In the genomic region with DNA sequence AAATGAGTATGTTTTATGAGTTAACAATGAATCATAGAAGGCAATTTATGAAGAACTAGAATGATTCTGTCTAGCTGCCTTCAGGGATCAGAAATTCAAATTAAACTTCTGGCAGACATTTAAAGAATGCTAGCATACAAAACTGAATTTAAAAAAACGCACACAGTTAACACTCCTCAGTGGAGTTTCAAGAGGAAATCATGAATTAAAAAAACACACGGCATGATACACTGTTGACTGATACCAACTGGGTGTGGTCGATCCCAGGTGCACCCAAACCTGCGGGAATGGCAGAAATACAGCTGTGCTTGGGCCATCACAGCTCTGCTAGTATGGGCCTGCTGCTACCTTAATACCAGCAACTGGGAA, we compare ENCODE assay signal across 1 cellular context.
TF ChIP-seq lines count a peak whose summit lies in the region.

No MANE protein-coding gene starts in this region.

TF ChIP-seq in SK-N-SH treated with all-trans-retinoic acid at 6 μM for 48 hours, 23 proteins besides CTCF, POLR2A, EP300 and RAD21 (continued from another document):
- TF ChIP-seq TCF4 (CRISPR knock-in tag; IDR thresholded peaks at IDR 0.05; ENCODE audit: borderline replicate concordance): no peak
- no peak for TF ChIP-seq ZC3H10 (CRISPR knock-in tag; IDR thresholded peaks at IDR 0.05)
- TF ChIP-seq ZFP3 (CRISPR knock-in tag; IDR thresholded peaks at IDR 0.05): no peak
- TF ChIP-seq TOX (CRISPR knock-in tag; IDR thresholded peaks at IDR 0.05; ENCODE audit: borderline replicate concordance): no peak
- no peak for TF ChIP-seq OSR1 (CRISPR knock-in tag; IDR thresholded peaks at IDR 0.05)
- no peak for TF ChIP-seq RARB (CRISPR knock-in tag; IDR thresholded peaks at IDR 0.05)
- TF ChIP-seq, protein P1, sequence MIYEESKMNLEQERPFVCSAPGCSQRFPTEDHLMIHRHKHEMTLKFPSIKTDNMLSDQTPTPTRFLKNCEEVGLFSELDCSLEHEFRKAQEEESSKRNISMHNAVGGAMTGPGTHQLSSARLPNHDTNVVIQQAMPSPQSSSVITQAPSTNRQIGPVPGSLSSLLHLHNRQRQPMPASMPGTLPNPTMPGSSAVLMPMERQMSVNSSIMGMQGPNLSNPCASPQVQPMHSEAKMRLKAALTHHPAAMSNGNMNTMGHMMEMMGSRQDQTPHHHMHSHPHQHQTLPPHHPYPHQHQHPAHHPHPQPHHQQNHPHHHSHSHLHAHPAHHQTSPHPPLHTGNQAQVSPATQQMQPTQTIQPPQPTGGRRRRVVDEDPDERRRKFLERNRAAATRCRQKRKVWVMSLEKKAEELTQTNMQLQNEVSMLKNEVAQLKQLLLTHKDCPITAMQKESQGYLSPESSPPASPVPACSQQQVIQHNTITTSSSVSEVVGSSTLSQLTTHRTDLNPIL (CRISPR knock-in tag; IDR thresholded peaks at IDR 0.05; ENCODE audit: low read depth): no peak
- no peak for TF ChIP-seq BACH2 (CRISPR knock-in tag; IDR thresholded peaks at IDR 0.05; ENCODE audit: borderline replicate concordance)
- no peak for TF ChIP-seq CSDC2 (CRISPR knock-in tag; IDR thresholded peaks at IDR 0.05)
